In the genomic region with DNA sequence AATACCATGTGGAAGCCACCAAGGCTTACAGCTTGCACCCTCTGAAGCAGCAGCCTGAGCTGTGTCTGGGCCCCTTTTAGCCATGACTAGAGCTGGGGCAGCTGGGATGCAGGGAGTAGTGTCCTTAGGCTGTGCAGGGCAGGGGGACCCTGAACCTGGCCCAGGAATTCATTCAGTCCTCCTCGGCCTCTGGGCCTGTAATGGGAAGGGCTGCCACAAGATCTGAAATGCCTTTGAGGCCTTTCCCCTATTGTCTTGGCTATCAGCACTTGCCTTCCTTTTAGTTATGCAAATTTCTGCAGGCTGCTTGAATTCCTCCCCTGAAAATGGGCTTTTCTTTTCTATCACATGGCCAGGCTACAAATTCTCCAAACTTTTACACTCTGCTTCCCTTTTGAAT, we compare ENCODE assay signal across 22 cellular contexts. TPM values are rescaled to one million over a fixed set of nuclear protein-coding genes. Genes with fewer than 3 reads are reported as not detected.
"Had no signal": no experiment of that assay in that cellular context is flagged by ENCODE, and none has a peak within 500 bp of the region (broad histone marks: within the 10 kb centered on the region; RNA-seq: fewer than 3 reads in every experiment).

No MANE protein-coding gene starts in this region.

- H3K27ac ChIP-seq: dorsolateral prefrontal cortex, ovary, thyroid gland, uterus had no signal

- H3K27ac Mint-ChIP-seq: natural killer cell had no signal

- H3K36me3 ChIP-seq: ovary, thyroid gland, upper lobe of left lung, uterus had no signal

- H3K4me1 Mint-ChIP-seq: neural crest cell had no signal

- ATAC-seq: left lobe of liver, natural killer cell, right cardiac atrium had no signal

- H3K36me3 Mint-ChIP-seq: natural killer cell had no signal

- H3K27me3 ChIP-seq: dorsolateral prefrontal cortex, ovary, thyroid gland, upper lobe of left lung, uterus had no signal

- H3K9me3 ChIP-seq: ovary, thyroid gland, upper lobe of left lung, uterus had no signal

- H3K4me1 ChIP-seq: thyroid gland, uterus had no signal

- H3K4me3 Mint-ChIP-seq: natural killer cell, neural crest cell had no signal

- H3K9me3 Mint-ChIP-seq: natural killer cell had no signal

- DNase-seq: cortex of kidney; dorsolateral prefrontal cortex; effector CD8-positive, alpha-beta T cell; foreskin melanocyte; head of caudate nucleus; hippocampal formation; kidney glomerular epithelial cell; mammary epithelial cell; natural killer cell; nucleus accumbens; ovary; right cardiac atrium; small intestine; stimulated activated CD4-positive, alpha-beta T cell treated with anti-CD3 and anti-CD28 coated beads, Interleukin-12 subunit alpha, Interleukin-12 subunit beta, amount 100 ng/mL, for 4 hours; stimulated activated CD4-positive, alpha-beta T cell treated with anti-CD3 and anti-CD28 coated beads, Interleukin-2, amount 100 ng/mL, for 48 hours; stimulated activated naive CD4-positive, alpha-beta T cell treated with Interleukin-2 at 50 U/mL for 16 hours; thyroid gland; upper lobe of left lung; uterus had no signal

- H3K4me3 ChIP-seq: dorsolateral prefrontal cortex, ovary, thyroid gland, upper lobe of left lung, uterus had no signal

RNA-seq across cellular contexts. Expression of gene GPR150, which starts 9.0 kb away (rescaled TPM):
- total RNA-seq: mucosa of gallbladder, neural crest cell, uterus had no signal

RNA-seq across cellular contexts. Expression of gene SPATA9, which starts 53.9 kb away (rescaled TPM):
- total RNA-seq: mammary epithelial cell, thyroid gland had no signal
